Comparison of ENCODE assay signal across 8 cellular contexts in genomic region chr9:69036799-69037198, GRCh38. TPM values are rescaled to one million over a fixed set of nuclear protein-coding genes. Genes with fewer than 3 reads are reported as not detected.
DNase-seq lines count a peak whose midpoint lies in the region; ATAC-seq and TF ChIP-seq lines count a peak whose summit lies in the region.

No MANE protein-coding gene starts in this region.

- no peaks in the 10 kb centered on the region for H3K36me3 ChIP-seq in stomach

- H3K36me3 Mint-ChIP-seq in T-helper 2 cell treated with Interferon-gamma antibody and Interleukin-4, amounts not matched to agents 5 μg/mL and 100 μg/mL, for 36 hours (ENCODE audit: low read depth) = peaks cover 8% of the 10 kb centered on the region
- peaks cover 3% of the 10 kb centered on the region for H3K36me3 Mint-ChIP-seq in activated CD8-positive, alpha-beta T cell treated with anti-CD3 and anti-CD28 coated beads, Interleukin-2, amount 10 ng/mL, durations not matched to agents 7 days and 5 days (ENCODE audit: low read depth)

- TF ChIP-seq CTCF in stomach (IDR thresholded peaks at IDR 0.05) = no peak

- peak overlapping the region; percentile 95 for H3K4me3 Mint-ChIP-seq in T-helper 2 cell treated with Interferon-gamma antibody and Interleukin-4, amounts not matched to agents 5 μg/mL and 100 μg/mL, for 36 hours
- peak overlapping the region; percentile 93 for H3K4me3 Mint-ChIP-seq in activated CD8-positive, alpha-beta T cell treated with anti-CD3 and anti-CD28 coated beads, Interleukin-2, amount 10 ng/mL, durations not matched to agents 7 days and 5 days

- no peaks in the 10 kb centered on the region for H3K27me3 ChIP-seq in stomach

- H3K9me3 ChIP-seq in iPS-18c (ENCODE audit: control insufficient read depth, insufficient read depth, low read length) = peaks cover 3% of the 10 kb centered on the region
- no peaks in the 10 kb centered on the region for H3K9me3 ChIP-seq in stomach

- intact Hi-C loops in stomach (cut with DNase I; ENCODE audit: low total_unique reads) = no loop called here

- CTCF ChIA-PET in activated CD8-positive, alpha-beta T cell treated with anti-CD3 and anti-CD28 coated beads, Interleukin-2, amount 10 ng/mL, durations not matched to agents 7 days and 5 days (lab: Charles Lee) = interaction anchor here (0.7 to 2.7 kb wide), 4 partner anchors 9 to 156 kb away, joined by 3 to 30 read pairs (median 16); no protein-coding TSS in a partner anchor

- H3K27ac Mint-ChIP-seq in T-helper 2 cell treated with Interferon-gamma antibody and Interleukin-4, amounts not matched to agents 5 μg/mL and 100 μg/mL, for 36 hours = peak overlapping the region; percentile 87
- no peak overlapping the region for H3K27ac Mint-ChIP-seq in activated CD8-positive, alpha-beta T cell treated with anti-CD3 and anti-CD28 coated beads, Interleukin-2, amount 10 ng/mL, durations not matched to agents 7 days and 5 days

- no peak for ATAC-seq in activated CD8-positive, alpha-beta T cell treated with anti-CD3 and anti-CD28 coated beads, Interleukin-2, amount 10 ng/mL, durations not matched to agents 7 days and 5 days

- H3K27me3 Mint-ChIP-seq in T-helper 2 cell treated with Interferon-gamma antibody and Interleukin-4, amounts not matched to agents 5 μg/mL and 100 μg/mL, for 36 hours (ENCODE audit: low read depth) = no peaks in the 10 kb centered on the region
- peaks cover 2% of the 10 kb centered on the region for H3K27me3 Mint-ChIP-seq in activated CD8-positive, alpha-beta T cell treated with anti-CD3 and anti-CD28 coated beads, Interleukin-2, amount 10 ng/mL, durations not matched to agents 7 days and 5 days (ENCODE audit: low read depth)

- WGBS in stomach, 5 donors = 36 to 53% (median 39%) methylated on average over 10 of the region's 10 CpGs

- no peak for DNase-seq in T-helper 2 cell treated with Interferon-gamma antibody and Interleukin-4, amounts not matched to agents 5 μg/mL and 100 μg/mL, for 36 hours (ENCODE audit: low spot score)
- DNase-seq in T-helper 2 cell = no peak
- DNase-seq in activated CD8-positive, alpha-beta T cell treated with anti-CD3 and anti-CD28 coated beads, Interleukin-2, amount 10 ng/mL, durations not matched to agents 7 days and 5 days = no peak
- DNase-seq in stomach = no peak
- no peak for DNase-seq in middle frontal gyrus (ENCODE audit: extremely low spot score, low spot score)
- DNase-seq in activated CD4-positive, CD25-positive, alpha-beta regulatory T cell treated with anti-CD3 and anti-CD28 coated beads, Interleukin-2, amount 50 U/mL, for 72 hours = no peak
- DNase-seq in NCI-H1694 (lab: John Stamatoyannopoulos, UW) = no peak

- POLR2A ChIA-PET in activated CD8-positive, alpha-beta T cell treated with anti-CD3 and anti-CD28 coated beads, Interleukin-2, amount 10 ng/mL, durations not matched to agents 7 days and 5 days (lab: Charles Lee) = interaction anchor here (1.2 kb wide), 1 partner anchor 64 kb away, joined by 3 read pairs; no protein-coding TSS in a partner anchor

- no peak for TF ChIP-seq POLR2A in stomach (IDR thresholded peaks at IDR 0.05)

- H3K4me3 ChIP-seq in iPS-18c (ENCODE audit: insufficient read depth, low read depth, low read length) = peak overlapping the region; percentile 90
- H3K4me3 ChIP-seq in stomach = peak overlapping the region; percentile 60 to 80 (median 69)

- H3K4me1 Mint-ChIP-seq in T-helper 2 cell treated with Interferon-gamma antibody and Interleukin-4, amounts not matched to agents 5 μg/mL and 100 μg/mL, for 36 hours (ENCODE audit: low read depth) = peaks cover 25% of the 10 kb centered on the region
- peaks cover 14% of the 10 kb centered on the region for H3K4me1 Mint-ChIP-seq in activated CD8-positive, alpha-beta T cell treated with anti-CD3 and anti-CD28 coated beads, Interleukin-2, amount 10 ng/mL, durations not matched to agents 7 days and 5 days (ENCODE audit: low read depth)

- H3K4me1 ChIP-seq in stomach = peaks cover 3 to 22% (median 15%) of the 10 kb centered on the region in 4 donors

- H3K27ac ChIP-seq in stomach = peak overlapping the region; percentile 7 to 90 (median 86)

- TF ChIP-seq EP300 in stomach (IDR thresholded peaks at IDR 0.05) = no peak

- H3K9me3 Mint-ChIP-seq in T-helper 2 cell treated with Interferon-gamma antibody and Interleukin-4, amounts not matched to agents 5 μg/mL and 100 μg/mL, for 36 hours = no peaks in the 10 kb centered on the region
- H3K9me3 Mint-ChIP-seq in activated CD8-positive, alpha-beta T cell treated with anti-CD3 and anti-CD28 coated beads, Interleukin-2, amount 10 ng/mL, durations not matched to agents 7 days and 5 days (ENCODE audit: insufficient read depth) = no peaks in the 10 kb centered on the region

RNA-seq across cellular contexts. Expression of gene FXN, which starts 1.2 kb away (rescaled TPM):
- 10 to 100 TPM; 21.7 to 23.2 TPM for total RNA-seq in activated CD8-positive, alpha-beta T cell treated with anti-CD3 and anti-CD28 coated beads, Interleukin-2, amount 10 ng/mL, durations not matched to agents 7 days and 5 days
- total RNA-seq in stomach = 1 to 10 TPM in 4 of 5 donors, under 1 TPM in 1; 0.58 to 4.2 (median 3.2) TPM
- 10 to 100 TPM in 2 of 3 donors, 1 to 10 TPM in 1; 9.0 to 15.3 (median 14.7) TPM for polyA plus RNA-seq in stomach

RNA-seq across cellular contexts. Expression of gene PRKACG, which starts 22.9 kb away (rescaled TPM):
- not detected for total RNA-seq in activated CD8-positive, alpha-beta T cell treated with anti-CD3 and anti-CD28 coated beads, Interleukin-2, amount 10 ng/mL, durations not matched to agents 7 days and 5 days
- total RNA-seq in stomach = not detected
- not detected for polyA plus RNA-seq in stomach

Comparison
In these comparisons a context has a peak if more than half of its experiments do, and no peak if none do; other contexts are left out.
1. RNA of gene FXN, which starts 1.2 kb away (total RNA-seq): 21.7 to 23.2 TPM in activated CD8-positive, alpha-beta T cell treated with anti-CD3 and anti-CD28 coated beads, Interleukin-2, amount 10 ng/mL, durations not matched to agents 7 days and 5 days; 0.58 to 4.2 TPM in stomach; every median in the first group is over 4 times any median in the second.